ENCODE assay signal across 18 cellular contexts in the genomic region with DNA sequence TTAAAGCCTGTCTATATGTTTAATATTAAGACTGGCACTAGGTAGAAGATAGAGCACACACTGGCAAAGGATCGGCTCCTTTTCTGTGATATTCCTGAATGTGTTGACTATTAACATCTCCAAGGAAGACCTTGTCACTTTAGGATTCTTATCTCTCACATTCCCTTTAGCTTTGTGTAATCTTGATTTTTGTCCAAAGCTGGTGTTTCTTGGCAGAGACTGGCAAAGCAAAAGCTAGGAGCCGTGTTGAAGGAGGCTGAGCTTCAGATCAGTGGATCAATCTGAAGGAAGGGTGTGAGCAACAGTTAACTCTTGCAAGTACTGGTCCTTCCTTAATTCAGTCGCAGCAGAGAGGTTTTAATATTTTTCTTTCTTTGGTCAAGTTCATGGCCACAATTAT.
DNase-seq lines count a peak whose midpoint lies in the region; ATAC-seq, FAIRE-seq and TF ChIP-seq lines count a peak whose summit lies in the region.
"Had no signal": no experiment of that assay in that cellular context is flagged by ENCODE, and none has a peak within 500 bp of the region (broad histone marks: within the 10 kb centered on the region; RNA-seq: fewer than 3 reads in every experiment).

No MANE protein-coding gene starts in this region.

- H3K4me2 ChIP-seq in A549 (peak overlapping the region; percentile 16; the same call in 1 of the 3 replicates), neuronal stem cell (ENCODE audit: insufficient read depth, low read length, poor library complexity, severe bottlenecking) (no peak overlapping the region)
- H3K4me2 ChIP-seq: PC-9 had no signal

- peaks cover 11% of the 10 kb centered on the region for H3K9me3 Mint-ChIP-seq in activated T-helper 17 cell treated with anti-CD3 and anti-CD28 coated beads, Interleukin-2, amount 50 U/mL, for 72 hours

- peak overlapping the region; percentile 30 for H2AFZ ChIP-seq in neuronal stem cell (ENCODE audit: low read length)
- H2AFZ ChIP-seq: PC-9 had no signal

- H3K27me3 Mint-ChIP-seq in activated T-helper 17 cell treated with anti-CD3 and anti-CD28 coated beads, Interleukin-2, amount 50 U/mL, for 72 hours = no peaks in the 10 kb centered on the region

- H3K79me1 ChIP-seq in neuronal stem cell (ENCODE audit: low read depth, low read length) = no peaks in the 10 kb centered on the region

- TF ChIP-seq RAD21 in A549 (conservative IDR thresholded peaks at IDR 0.05 in 1 of 2, IDR thresholded peaks at IDR 0.05 in 1 of 2) = no peak

- H3K27ac ChIP-seq in A549 (no peak overlapping the region), dorsolateral prefrontal cortex (peak overlapping the region in 53 of 59 donors; percentile 1 to 91 (median 79)), neuronal stem cell (replicated peaks; ENCODE audit: low read length) (no peak overlapping the region)
- H3K27ac ChIP-seq: C4-2B, HL-60, PC-9, SJSA1 had no signal

- no peak overlapping the region for H3K14ac ChIP-seq in neuronal stem cell (ENCODE audit: low read length)

- DNase-seq in A549 (ENCODE audit: low read depth in 1 of 2, low spot score in 1 of 2) (no peak), LNCaP clone FGC (ENCODE audit: low read depth) (peak; percentile 17), dorsolateral prefrontal cortex (no peak), neuronal stem cell (ENCODE audit: low spot score) (no peak), NCI-H2227 (lab: John Stamatoyannopoulos, UW; ENCODE audit: unreplicated experiment) (no peak), NCI-H1694 treated with DMSO at 0.1 percent for 48 hours (lab: John Stamatoyannopoulos, UW) (no peak)
- DNase-seq: DMS 273 treated with DMSO at 0.1 percent for 48 hours, Kasumi-1, NCI-H1105 treated with DMSO at 0.1 percent for 48 hours, NCI-H187, NCI-H774, PC-9 had no signal

- CTCF ChIA-PET in A549 (lab: Yijun Ruan, JAX) = no interaction called here

- TF ChIP-seq POLR2A in A549 (IDR thresholded peaks at IDR 0.05; ENCODE audit: low read length) = no peak

- no peak overlapping the region for H3K4ac ChIP-seq in neuronal stem cell (ENCODE audit: low read length)

- intact Hi-C loops in dorsolateral prefrontal cortex (cut with DNase I) = loop anchor here (5.0 to 10.0 kb wide), 3 partner anchors 75 to 162 kb away; no protein-coding TSS in a partner anchor

- no peak overlapping the region for H3K9ac ChIP-seq in neuronal stem cell (ENCODE audit: low read depth, low read length, poor library complexity)

- no peak overlapping the region for H3K18ac ChIP-seq in neuronal stem cell (ENCODE audit: low read length)

- H3K4me3 ChIP-seq in A549 = no peak overlapping the region
- H3K4me3 ChIP-seq in LNCaP clone FGC (ENCODE audit: low read depth, low read length) = no peak overlapping the region
- peak overlapping the region in 1 of 59 donors; percentile 47 for H3K4me3 ChIP-seq in dorsolateral prefrontal cortex
- no peak overlapping the region for H3K4me3 ChIP-seq in neuronal stem cell (ENCODE audit: low read length in 2 of 2)
- H3K4me3 ChIP-seq: PC-9, SJSA1 had no signal

- H2BK15ac ChIP-seq in neuronal stem cell (ENCODE audit: low read length) = no peak overlapping the region

- no peak overlapping the region for H2BK120ac ChIP-seq in neuronal stem cell (ENCODE audit: low read depth, low read length)

- H3K4me1 ChIP-seq in A549 = no peaks in the 10 kb centered on the region
- peaks cover 12 to 42% of the 10 kb centered on the region in 2 donors for H3K4me1 ChIP-seq in neuronal stem cell (ENCODE audit: control insufficient read depth in 2 of 2, insufficient read depth in 1 of 2, low read depth in 1 of 2, low read length in 2 of 2)
- H3K4me1 ChIP-seq: SJSA1 had no signal

- POLR2A ChIA-PET in A549 (lab: Yijun Ruan, JAX) = no interaction called here

- TF ChIP-seq CTCF in A549 (IDR thresholded peaks at IDR 0.05) (no peak), LNCaP clone FGC (IDR thresholded peaks at IDR 0.05; ENCODE audit: control insufficient read depth, extremely low read depth, insufficient read depth) (no peak), dorsolateral prefrontal cortex (IDR thresholded peaks at IDR 0.05 in 54 of 56, conservative IDR thresholded peaks at IDR 0.05 in 2 of 56; ENCODE audit: low read depth in 1 of 56, partially characterized antibody in 56 of 56) (no peak)

- H3K36me3 Mint-ChIP-seq in activated T-helper 17 cell treated with anti-CD3 and anti-CD28 coated beads, Interleukin-2, amount 50 U/mL, for 72 hours (ENCODE audit: low read depth) = no peaks in the 10 kb centered on the region

- H3K9me3 ChIP-seq in A549 = no peaks in the 10 kb centered on the region
- H3K9me3 ChIP-seq in neuronal stem cell (replicated peaks in 1 of 2; ENCODE audit: control insufficient read depth in 2 of 2, insufficient read depth in 1 of 2, low read depth in 1 of 2, low read length in 2 of 2) = peaks cover 0 to 6% of the 10 kb centered on the region in 2 donors

- no peak overlapping the region for H3K27ac Mint-ChIP-seq in activated T-helper 17 cell treated with anti-CD3 and anti-CD28 coated beads, Interleukin-2, amount 50 U/mL, for 72 hours
- H3K27ac Mint-ChIP-seq: IgD-negative memory B cell had no signal

- no peak overlapping the region for H3K23ac ChIP-seq in neuronal stem cell (ENCODE audit: low read depth, low read length, poor library complexity)

- H4K91ac ChIP-seq in neuronal stem cell (ENCODE audit: low read depth, low read length, poor library complexity) = no peak overlapping the region

- no peak for ATAC-seq in A549
- ATAC-seq in activated T-helper 17 cell treated with anti-CD3 and anti-CD28 coated beads, Interleukin-2, amount 50 U/mL, for 72 hours (replicated peaks) = no peak

- H2BK12ac ChIP-seq in neuronal stem cell (ENCODE audit: low read length) = no peak overlapping the region

- no peak overlapping the region for H2BK5ac ChIP-seq in neuronal stem cell (ENCODE audit: low read length)

- no peaks in the 10 kb centered on the region for H3K36me3 ChIP-seq in neuronal stem cell (replicated peaks in 1 of 2; ENCODE audit: control insufficient read depth in 2 of 2, insufficient read depth in 2 of 2, low read length in 2 of 2)
- H3K36me3 ChIP-seq: SJSA1 had no signal

- H3K27me3 ChIP-seq in dorsolateral prefrontal cortex (no peaks in the 10 kb centered on the region), neuronal stem cell (ENCODE audit: control insufficient read depth in 3 of 3, insufficient read depth in 3 of 3, low read depth in 1 of 3, low read length in 3 of 3) (no peaks in the 10 kb centered on the region)
- H3K27me3 ChIP-seq: SJSA1 had no signal

- H4K8ac ChIP-seq in neuronal stem cell (ENCODE audit: low read depth, low read length) = no peak overlapping the region

- no peak for TF ChIP-seq EP300 in A549 (IDR thresholded peaks at IDR 0.05)

- 12% methylated on average over 3 of the region's 3 CpGs for WGBS in A549 (ENCODE audit: missing lambda C conversion rate)
- WGBS in neuronal stem cell (ENCODE audit: extremely low coverage in 2 of 2, insufficient read length in 2 of 2, insufficient replicate concordance in 1 of 2), 2 donors = no CpG with 5 or more reads among the region's 3 CpGs

- H2AK5ac ChIP-seq in neuronal stem cell (ENCODE audit: low read depth, low read length) = no peak overlapping the region

- no peak for FAIRE-seq in A549 (lab: Jason Lieb, UNC)
- FAIRE-seq: HTR-8/SVneo had no signal

- no peak overlapping the region for H3K4me3 Mint-ChIP-seq in activated T-helper 17 cell treated with anti-CD3 and anti-CD28 coated beads, Interleukin-2, amount 50 U/mL, for 72 hours
- H3K4me3 Mint-ChIP-seq: IgD-negative memory B cell had no signal

- no peaks in the 10 kb centered on the region for H3K4me1 Mint-ChIP-seq in activated T-helper 17 cell treated with anti-CD3 and anti-CD28 coated beads, Interleukin-2, amount 50 U/mL, for 72 hours
- H3K4me1 Mint-ChIP-seq: IgD-negative memory B cell had no signal

TF ChIP-seq in A549, 52 proteins besides CTCF, POLR2A, EP300 and RAD21:
- no peak for TF ChIP-seq PHF8 (IDR thresholded peaks at IDR 0.05; ENCODE audit: borderline replicate concordance, low read depth)
- TF ChIP-seq CBX2 (IDR thresholded peaks at IDR 0.05; ENCODE audit: borderline replicate concordance, low read depth) = no peak
- no peak for TF ChIP-seq HEYL (CRISPR knock-in tag; IDR thresholded peaks at IDR 0.05)
- TF ChIP-seq HOXB5 (CRISPR knock-in tag; IDR thresholded peaks at IDR 0.05) = no peak
- no peak for TF ChIP-seq KDM1A (IDR thresholded peaks at IDR 0.05; ENCODE audit: low read depth)
- TF ChIP-seq HOXA7 (CRISPR knock-in tag; IDR thresholded peaks at IDR 0.05) = no peak
- no peak for TF ChIP-seq HES2 (IDR thresholded peaks at IDR 0.05)
- no peak for TF ChIP-seq CHD4 (IDR thresholded peaks at IDR 0.05; ENCODE audit: borderline replicate concordance)
- TF ChIP-seq JUN (IDR thresholded peaks at IDR 0.05) = no peak
- TF ChIP-seq CEBPB (IDR thresholded peaks at IDR 0.05) = no peak

Comparison
In these comparisons a context has a peak if more than half of its experiments do, and no peak if none do; other contexts are left out.
1. H3K27ac ChIP-seq: peak in dorsolateral prefrontal cortex (53 of 59); none in A549 (0 of 2) and neuronal stem cell (single experiment).